8 cellular contexts compared by ENCODE assay signal in the genomic region with DNA sequence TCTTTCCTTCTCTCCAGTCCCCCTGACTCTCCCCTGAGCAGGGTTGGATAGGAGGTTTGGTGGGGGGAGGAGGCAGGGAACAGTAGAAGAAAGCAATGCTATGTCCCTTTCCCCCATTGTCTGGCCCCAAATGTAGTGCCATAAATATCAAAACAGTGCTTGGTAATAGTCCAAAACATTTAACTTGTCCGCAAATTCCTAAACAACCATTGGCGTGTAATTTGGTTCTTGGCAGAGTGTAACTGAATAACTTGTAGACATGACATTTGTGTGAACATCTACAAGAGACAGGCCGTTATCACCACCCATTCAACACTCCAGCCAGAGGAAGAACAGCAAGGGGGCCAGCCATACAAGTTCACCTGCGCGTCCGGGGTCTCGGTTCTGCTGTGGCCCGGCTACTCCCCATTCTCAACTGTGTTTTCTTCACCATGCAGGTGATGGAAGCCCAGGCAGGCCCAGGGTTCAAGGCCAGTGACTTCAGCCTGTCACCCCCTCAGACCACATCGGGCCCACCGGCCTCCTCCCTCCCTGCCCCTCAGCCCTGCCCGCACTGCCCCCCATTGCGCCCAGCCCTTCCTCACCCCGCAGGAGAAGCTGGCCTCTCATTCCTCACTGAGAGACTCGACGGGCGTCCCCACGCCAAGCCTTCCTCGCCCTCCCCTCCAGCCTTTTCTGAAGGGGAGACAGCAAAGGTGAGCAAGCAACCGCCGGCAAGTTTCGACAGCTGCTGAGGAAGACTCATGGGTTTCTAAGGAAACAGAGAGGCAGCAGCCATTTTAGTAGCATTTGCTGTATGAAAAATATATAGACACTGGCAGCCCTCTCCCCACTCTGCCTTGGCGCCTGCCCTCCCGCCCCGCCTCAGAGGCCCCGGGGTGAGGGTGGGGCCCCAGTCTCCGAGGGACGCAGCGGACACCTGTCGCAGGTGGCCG. TPM values are rescaled to one million over a fixed set of nuclear protein-coding genes. Genes with fewer than 3 reads are reported as not detected.
DNase-seq lines count a peak whose midpoint lies in the region; ATAC-seq and TF ChIP-seq lines count a peak whose summit lies in the region.

No MANE protein-coding gene starts in this region.

- H3K9me3 Mint-ChIP-seq in H9, result no peaks in the 10 kb centered on the region

- no peak overlapping the region for H4K5ac ChIP-seq in H9 (ENCODE audit: insufficient read length, low read depth, low read length)

- H3K4me1 Mint-ChIP-seq in H9, result peaks cover 10 to 15% of the 10 kb centered on the region in 2 experiments

- no peak overlapping the region for H2BK20ac ChIP-seq in H9 (ENCODE audit: low read depth, low read length, poor library complexity, severe bottlenecking)

- no peak overlapping the region for H2BK15ac ChIP-seq in H9 (ENCODE audit: low read depth, low read length)

- TF ChIP-seq CTCF in H9 (conservative IDR thresholded peaks at IDR 0.05) (no peak), WERI-Rb-1 (IDR thresholded peaks at IDR 0.05; ENCODE audit: low read depth, low read length) (no peak)

- peak overlapping the region in 1 of 3 experiments; percentile 35; a peak in 1 of 7 replicates for H3K27ac Mint-ChIP-seq in H9

- H3K14ac ChIP-seq in H9 (ENCODE audit: insufficient read depth, low read length), result no peak overlapping the region

- H3K4me3 Mint-ChIP-seq in H9, result peak overlapping the region; percentile 60 to 78

- DNase-seq in H9, result no peak
- DNase-seq in WERI-Rb-1, result no peak
- no peak for DNase-seq in left cardiac atrium
- DNase-seq in stimulated activated CD4-positive, alpha-beta T cell treated with anti-CD3 and anti-CD28 coated beads, Interleukin-1b, Interleukin-23, amount 100 ng/mL, for 48 hours, result peak; percentile 42

- H3K23me2 ChIP-seq in H9 (ENCODE audit: insufficient read length, low read depth, low read length, poor library complexity, severe bottlenecking), result peaks cover 8% of the 10 kb centered on the region

- H3T11ph ChIP-seq in H9 (ENCODE audit: low read length), result no peak overlapping the region

- no peak overlapping the region for H3K23ac ChIP-seq in H9 (ENCODE audit: insufficient read length, low read depth, low read length)

- no peak overlapping the region for H3K56ac ChIP-seq in H9 (ENCODE audit: insufficient read length, low read depth, low read length)

- H3K27me3 Mint-ChIP-seq in H9 (ENCODE audit: low read depth), result peaks cover 52% of the 10 kb centered on the region

- H3K18ac ChIP-seq in H9 (ENCODE audit: insufficient read length, low read depth, low read length), result no peak overlapping the region

- H4K8ac ChIP-seq in H9 (replicated peaks; ENCODE audit: insufficient read length, low read depth, low read length), result no peak overlapping the region

- no peaks in the 10 kb centered on the region for H3K79me2 ChIP-seq in H9 (ENCODE audit: insufficient read depth, low read length)

- H3K9me3 ChIP-seq in H9 (ENCODE audit: control insufficient read depth, low read depth, low read length) (no peaks in the 10 kb centered on the region), WERI-Rb-1 (ENCODE audit: severe bottlenecking) (no peaks in the 10 kb centered on the region)

- peak overlapping the region; percentile 51 for H3K4me2 ChIP-seq in H9 (ENCODE audit: insufficient read depth, insufficient read length, low read length)

- H2BK12ac ChIP-seq in H9 (ENCODE audit: insufficient read length, low read depth, low read length), result no peak overlapping the region

- no peaks in the 10 kb centered on the region for H4K20me1 ChIP-seq in H9 (ENCODE audit: control insufficient read depth, insufficient read depth, insufficient read length)

- peak overlapping the region; percentile 57 for H3K4me3 ChIP-seq in WERI-Rb-1 (ENCODE audit: low read depth, low read length)

- H3K27me3 ChIP-seq in H9 (ENCODE audit: insufficient read depth, low read length) (peaks cover 5% of the 10 kb centered on the region; the same call in 1 of the 2 replicates), WERI-Rb-1 (ENCODE audit: insufficient read depth, low read depth, severe bottlenecking) (no peaks in the 10 kb centered on the region)

- WGBS in H9 (ENCODE audit: extremely low coverage, insufficient read length, low lambda C conversion rate), result no CpG with 5 or more reads among the region's 30 CpGs

- no peak overlapping the region for H2AK5ac ChIP-seq in H9 (ENCODE audit: insufficient read length, low read length)

- no peak overlapping the region for H3K4ac ChIP-seq in H9 (ENCODE audit: low read depth, low read length)

- intact Hi-C loops in left cardiac atrium (cut with DNase I), result no loop called here

- no peaks in the 10 kb centered on the region for H3K79me1 ChIP-seq in H9 (ENCODE audit: insufficient read depth, low read depth, low read length, poor library complexity, severe bottlenecking)

- no peaks in the 10 kb centered on the region for H3K36me3 ChIP-seq in WERI-Rb-1

- H2BK5ac ChIP-seq in H9 (ENCODE audit: insufficient read length, low read length), result no peak overlapping the region

- peak; percentile 14 to 38 for ATAC-seq in left cardiac atrium
- no peak for ATAC-seq in GM18907 (IDR thresholded peaks at IDR 0.05; ENCODE audit: unreplicated experiment)
- no peak for ATAC-seq in GM18517 (IDR thresholded peaks at IDR 0.05; ENCODE audit: unreplicated experiment)
- ATAC-seq in HG03521 (IDR thresholded peaks at IDR 0.05; ENCODE audit: unreplicated experiment), result no peak
- no peak for ATAC-seq in HG03108 (IDR thresholded peaks at IDR 0.05; ENCODE audit: unreplicated experiment)

- no peak overlapping the region for H2BK120ac ChIP-seq in H9 (ENCODE audit: low read depth, low read length, poor library complexity, severe bottlenecking)

- H4K91ac ChIP-seq in H9 (ENCODE audit: insufficient read length, low read depth, low read length), result no peak overlapping the region

- H3K27ac ChIP-seq in H9 (ENCODE audit: insufficient read length, low read depth, low read length) (no peak overlapping the region), WERI-Rb-1 (no peak overlapping the region)

- no peak overlapping the region for H3K9ac ChIP-seq in H9 (ENCODE audit: extremely low read depth, insufficient read length, low read length)

- no peaks in the 10 kb centered on the region; a peak in 1 of 7 replicates for H3K36me3 Mint-ChIP-seq in H9 (ENCODE audit: insufficient read depth in 1 of 3, low read depth in 3 of 3)

- no peaks in the 10 kb centered on the region for H3K4me1 ChIP-seq in H9 (ENCODE audit: insufficient read depth, low read length)

- no peak overlapping the region for H2AFZ ChIP-seq in H9 (ENCODE audit: low read length)

RNA-seq across cellular contexts. Expression of a gene that starts 0.7 kb away (rescaled TPM):
- total RNA-seq in H9 (2021) (1.4 and 1.5 TPM in 2 replicates), left cardiac atrium (10 to 100 TPM; 10.9 to 12.9 TPM)

Comparison
In these comparisons a context has a peak if more than half of its experiments do, and no peak if none do; other contexts are left out.
1. ATAC-seq: peak in left cardiac atrium (2 of 2); none in GM18907 (single experiment), GM18517 (single experiment), HG03521 (single experiment) and HG03108 (single experiment).